9 cellular contexts compared by ENCODE assay signal in the genomic region with DNA sequence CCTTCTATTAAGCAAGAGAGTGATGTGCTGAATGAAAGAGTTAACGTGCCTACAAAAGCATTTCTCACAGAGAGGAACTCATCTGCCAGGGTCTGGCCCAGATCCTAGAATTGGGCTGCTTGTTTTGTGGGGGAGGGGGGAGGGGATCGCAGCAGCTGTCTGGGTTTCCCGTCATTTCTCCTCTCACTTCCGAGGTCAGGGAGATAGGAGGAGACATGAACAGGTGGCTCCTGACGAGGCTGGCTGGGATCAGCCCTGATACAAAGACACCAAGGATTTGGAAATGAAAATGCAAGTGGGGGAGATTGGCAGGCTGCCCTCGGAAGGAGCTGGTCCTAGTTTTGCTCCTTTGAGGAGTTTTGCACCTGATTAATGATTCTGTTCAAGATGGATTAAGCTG.
DNase-seq lines count a peak whose midpoint lies in the region; ATAC-seq, FAIRE-seq and TF ChIP-seq lines count a peak whose summit lies in the region.
"Had no signal": no experiment of that assay in that cellular context is flagged by ENCODE, and none has a peak within 500 bp of the region (broad histone marks: within the 10 kb centered on the region; RNA-seq: fewer than 3 reads in every experiment).

No MANE protein-coding gene starts in this region.

- H3K36me3 ChIP-seq in endothelial cell of umbilical vein (ENCODE audit: control insufficient read depth in 2 of 2, extremely low read depth in 1 of 2, insufficient read depth in 2 of 2, low read length in 2 of 2) (no peaks in the 10 kb centered on the region), pancreas (no peaks in the 10 kb centered on the region)
- H3K36me3 ChIP-seq: heart right ventricle had no signal

- peak; percentile 86 for DNase-seq in DMS 273 treated with DMSO at 0.1 percent for 48 hours (lab: John Stamatoyannopoulos, UW)
- peak; percentile 41 to 88 for DNase-seq in NCI-H446 (lab: John Stamatoyannopoulos, UW)
- peak; percentile 15 for DNase-seq in endothelial cell of umbilical vein (ENCODE audit: low read depth, low spot score)
- peak in 4 of 6 donors; percentile 6 to 56 (median 15) for DNase-seq in pancreas
- no peak for DNase-seq in OCI-M1 (lab: John Stamatoyannopoulos, UW)
- DNase-seq in activated naive CD4-positive, alpha-beta T cell treated with anti-CD3 and anti-CD28 coated beads, Interleukin-2, amount 50 U/mL, for 72 hours (ENCODE audit: low spot score in 2 of 2), result no peak

- no peaks in the 10 kb centered on the region for H3K36me3 Mint-ChIP-seq in activated naive CD4-positive, alpha-beta T cell treated with anti-CD3 and anti-CD28 coated beads, Interleukin-2, amount 50 U/mL, for 72 hours

- H3K4me2 ChIP-seq in endothelial cell of umbilical vein (ENCODE audit: insufficient read depth, low read length), result no peak overlapping the region

- peak overlapping the region in 1 of 2 donors; percentile 50 for H3K27ac Mint-ChIP-seq in activated naive CD4-positive, alpha-beta T cell treated with anti-CD3 and anti-CD28 coated beads, Interleukin-2, amount 50 U/mL, for 72 hours

- H3K9me3 Mint-ChIP-seq in activated naive CD4-positive, alpha-beta T cell treated with anti-CD3 and anti-CD28 coated beads, Interleukin-2, amount 50 U/mL, for 72 hours, result peaks cover 0 to 5% of the 10 kb centered on the region in 2 donors

- CTCF ChIA-PET in endothelial cell of umbilical vein (lab: Charles Lee), result interaction anchor here (0.7 to 1.2 kb wide), 2 partner anchors 10 to 777 kb away, joined by 3 to 5 read pairs; no protein-coding TSS in a partner anchor

- POLR2A ChIA-PET in endothelial cell of umbilical vein (lab: Charles Lee), result no interaction called here

- dilution Hi-C loops in endothelial cell of umbilical vein (cut with MboI; ENCODE audit: extremely low pct_ligation_motif_present, low sequenced_read_pairs), result no loop called here

- no peak overlapping the region for H3K9ac ChIP-seq in endothelial cell of umbilical vein (replicated peaks; ENCODE audit: extremely low read depth, insufficient read depth, low read length)

- no peak for TF ChIP-seq POLR2A in endothelial cell of umbilical vein (IDR thresholded peaks at IDR 0.05; ENCODE audit: low read depth, low read length)

- FAIRE-seq in endothelial cell of umbilical vein (lab: Jason Lieb, UNC) (no peak), pancreas (lab: Jason Lieb, UNC) (no peak)

- H3K4me1 ChIP-seq in endothelial cell of umbilical vein (ENCODE audit: control insufficient read depth, extremely low read depth, insufficient read depth, low read length) (no peaks in the 10 kb centered on the region), pancreas (peaks cover 0 to 6% (median 0%) of the 10 kb centered on the region in 3 donors)

- 2% methylated on average over 6 of the region's 6 CpGs for WGBS in pancreas, 2 donors

- intact Hi-C loops in endothelial cell of umbilical vein (cut with micrococcal nuclease) (no loop called here), pancreas (cut with DNase I) (no loop called here)

- H3K4me3 ChIP-seq in endothelial cell of umbilical vein (replicated peaks in 1 of 3; ENCODE audit: insufficient read depth in 1 of 3, low read depth in 1 of 3, low read length in 3 of 3), result no peak overlapping the region
- H3K4me3 ChIP-seq in pancreas, result peak overlapping the region in 2 of 4 donors; percentile 8 to 22

- H3K9me3 ChIP-seq in endothelial cell of umbilical vein (replicated peaks; ENCODE audit: control insufficient read depth, insufficient read depth, low read length), result no peaks in the 10 kb centered on the region
- H3K9me3 ChIP-seq in pancreas, result no peaks in the 10 kb centered on the region

- no peaks in the 10 kb centered on the region for H3K79me2 ChIP-seq in endothelial cell of umbilical vein (ENCODE audit: control insufficient read depth, insufficient read depth, low read length)

- BruUV-seq in endothelial cell of umbilical vein (replicated peaks; lab: Mats Ljungman, UMichigan), result no TSS peak

- no peak for TF ChIP-seq CTCF in endothelial cell of umbilical vein (IDR thresholded peaks at IDR 0.05; ENCODE audit: extremely low read depth in 1 of 2, insufficient read depth in 1 of 2, low read depth in 1 of 2, low read length in 2 of 2)
- no peak for TF ChIP-seq CTCF in pancreas (IDR thresholded peaks at IDR 0.05)

- ATAC-seq in pancreas, result peak in 3 of 4 donors; percentile 55 to 57 (median 56)
- ATAC-seq in HG02759 (IDR thresholded peaks at IDR 0.05; ENCODE audit: unreplicated experiment), result no peak
- no peak for ATAC-seq in GM18909 (IDR thresholded peaks at IDR 0.05; ENCODE audit: poor library complexity, unreplicated experiment)
- no peak for ATAC-seq in activated naive CD4-positive, alpha-beta T cell treated with anti-CD3 and anti-CD28 coated beads, Interleukin-2, amount 50 U/mL, for 72 hours

- H4K20me1 ChIP-seq in endothelial cell of umbilical vein (replicated peaks; ENCODE audit: control insufficient read depth, extremely low read depth, insufficient read depth, low read length), result no peaks in the 10 kb centered on the region

- H3K27ac ChIP-seq in endothelial cell of umbilical vein (ENCODE audit: insufficient read depth, low read depth, low read length) (no peak overlapping the region), pancreas (no peak overlapping the region)
- H3K27ac ChIP-seq: heart right ventricle had no signal

- H2AFZ ChIP-seq in endothelial cell of umbilical vein (ENCODE audit: low read depth, low read length), result no peak overlapping the region

- H3K9me1 ChIP-seq in endothelial cell of umbilical vein (replicated peaks; ENCODE audit: control insufficient read depth, extremely low read depth, insufficient read depth, low read length), result no peaks in the 10 kb centered on the region

- H3K27me3 ChIP-seq in endothelial cell of umbilical vein (ENCODE audit: control insufficient read depth in 2 of 2, insufficient read depth in 2 of 2, low read length in 2 of 2), result no peaks in the 10 kb centered on the region
- no peaks in the 10 kb centered on the region for H3K27me3 ChIP-seq in pancreas
- H3K27me3 ChIP-seq: heart right ventricle had no signal

TF ChIP-seq in endothelial cell of umbilical vein, 7 proteins besides CTCF, POLR2A, EP300 and RAD21:
- no peak for TF ChIP-seq EZH2 (IDR thresholded peaks at IDR 0.05; ENCODE audit: borderline replicate concordance, low read depth, low read length, severe bottlenecking)
- TF ChIP-seq GATA2 (IDR thresholded peaks at IDR 0.05; ENCODE audit: insufficient read depth, insufficient read length, low read depth, low read length), result no peak
TF ChIP-seq in endothelial cell of umbilical vein: peak in this region for 0.

Comparison
In these comparisons a context has a peak if more than half of its experiments do, and no peak if none do; other contexts are left out.
1. DNase-seq: peak in DMS 273 treated with DMSO at 0.1 percent for 48 hours (single experiment), NCI-H446 (2 of 2), endothelial cell of umbilical vein (single experiment) and pancreas (4 of 6); none in OCI-M1 (single experiment) and activated naive CD4-positive, alpha-beta T cell treated with anti-CD3 and anti-CD28 coated beads, Interleukin-2, amount 50 U/mL, for 72 hours (0 of 2).
2. ATAC-seq: peak in pancreas (3 of 4); none in HG02759 (single experiment), GM18909 (single experiment) and activated naive CD4-positive, alpha-beta T cell treated with anti-CD3 and anti-CD28 coated beads, Interleukin-2, amount 50 U/mL, for 72 hours (0 of 2).